ENCODE assay signal across 1 cellular context in the genomic region with DNA sequence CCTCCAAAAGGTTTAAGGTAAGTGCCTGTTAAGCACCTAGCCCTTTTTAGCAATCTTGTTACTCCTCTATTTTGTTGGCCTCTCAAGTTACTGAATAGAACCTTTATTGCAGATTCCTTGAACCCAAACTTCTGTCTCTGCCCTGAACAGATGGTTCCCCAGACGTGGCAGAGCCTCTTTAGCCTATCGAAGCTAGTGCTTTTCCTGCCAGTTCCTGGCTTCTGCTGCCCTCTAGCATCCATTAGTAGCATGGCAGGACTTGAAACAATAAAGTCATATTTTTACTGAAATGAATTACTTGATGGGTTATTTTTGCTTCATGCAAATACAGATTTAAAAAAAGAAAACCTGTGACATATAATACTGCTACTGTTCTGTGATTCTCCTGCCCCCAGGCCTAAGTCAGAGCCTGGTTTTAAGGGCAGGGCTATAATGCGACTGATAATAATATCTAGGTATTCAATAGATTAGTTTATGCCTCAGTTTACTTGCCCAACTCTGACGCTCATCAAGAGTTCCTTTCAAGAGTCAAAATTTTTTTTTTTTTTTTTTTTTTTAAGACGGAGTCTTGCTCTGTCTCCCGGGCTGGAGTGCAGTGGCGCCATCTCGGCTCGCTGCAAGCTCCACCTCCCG.
TF ChIP-seq lines count a peak whose summit lies in the region.

No MANE protein-coding gene starts in this region.

TF ChIP-seq in K562, 482 proteins besides CTCF, POLR2A, EP300 and RAD21 (continued from another document):
- peak; percentile 76 for TF ChIP-seq SMC3 (conservative IDR thresholded peaks at IDR 0.05; ENCODE audit: insufficient read depth, low read depth, low read length)
- no peak for TF ChIP-seq EHMT2 (IDR thresholded peaks at IDR 0.05)
- TF ChIP-seq ZNF282 (CRISPR knock-in tag; IDR thresholded peaks at IDR 0.05), result no peak
